In the genomic region with DNA sequence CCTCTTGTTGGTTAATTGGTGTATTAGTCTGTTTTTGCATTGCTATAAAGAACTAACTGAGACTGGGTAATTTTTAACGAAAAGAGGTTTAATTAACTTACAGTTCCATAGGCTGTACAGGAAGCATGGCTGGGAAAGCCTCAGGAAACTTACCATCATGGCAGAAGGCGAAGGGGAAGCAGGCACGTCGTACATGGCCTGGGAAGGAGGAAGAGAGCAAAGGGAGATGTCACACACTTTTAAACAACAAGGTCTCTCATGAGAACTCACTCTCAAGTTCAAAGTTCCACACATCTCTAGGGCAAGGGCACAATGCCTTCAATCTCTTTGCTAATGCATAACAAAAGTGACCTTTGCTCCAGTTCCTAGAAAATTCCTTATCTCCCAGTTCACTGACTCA, we compare ENCODE assay signal across 25 cellular contexts.
"Had no signal": no experiment of that assay in that cellular context is flagged by ENCODE, and none has a peak within 500 bp of the region (broad histone marks: within the 10 kb centered on the region; RNA-seq: fewer than 3 reads in every experiment).

No MANE protein-coding gene starts in this region.

- FAIRE-seq: endometrium, frontal cortex, islet of Langerhans, keratinocyte had no signal

- H3K79me2 ChIP-seq: hepatocyte had no signal

- H3K4me2 ChIP-seq: hepatocyte had no signal

- DNase-seq: cerebellar nuclear complex; colonic mucosa; cortex of kidney; effector CD8-positive, alpha-beta T cell; effector memory CD8-positive, alpha-beta T cell; endodermal cell; erythroblast; foreskin keratinocyte; heart left ventricle; hypothalamus; left cardiac atrium; left lung; lower lobe of right lung; mesendoderm; mucosa of descending colon; naive B cell had no signal

- H3K4me3 Mint-ChIP-seq: dendritic cell treated with granulocyte-macrophage colony-stimulating factor and Interleukin-4, amounts not matched to agents 40 ng/mL and 50 ng/mL, for 4 days; effector memory CD8-positive, alpha-beta T cell; endodermal cell; naive B cell had no signal

- H3K27me3 Mint-ChIP-seq: dendritic cell treated with granulocyte-macrophage colony-stimulating factor and Interleukin-4, amounts not matched to agents 40 ng/mL and 50 ng/mL, for 4 days had no signal

- H3K27ac Mint-ChIP-seq: dendritic cell treated with granulocyte-macrophage colony-stimulating factor and Interleukin-4, amounts not matched to agents 40 ng/mL and 50 ng/mL, for 4 days; effector memory CD8-positive, alpha-beta T cell; endodermal cell; naive B cell had no signal

- H3K27me3 ChIP-seq: colonic mucosa, foreskin keratinocyte, heart left ventricle, hepatocyte, left lung had no signal

- H3K9me3 Mint-ChIP-seq: dendritic cell treated with granulocyte-macrophage colony-stimulating factor and Interleukin-4, amounts not matched to agents 40 ng/mL and 50 ng/mL, for 4 days; endodermal cell had no signal

- H2AFZ ChIP-seq: hepatocyte had no signal

- H3K4me3 ChIP-seq: colonic mucosa, gastroesophageal sphincter, heart left ventricle, hepatocyte, left lung, lower lobe of right lung, mucosa of descending colon had no signal

- H3K4me1 Mint-ChIP-seq: naive B cell had no signal

- H3K9me3 ChIP-seq: colonic mucosa, gastroesophageal sphincter, heart left ventricle, left lung, lower lobe of right lung, mucosa of descending colon had no signal

- H3K36me3 Mint-ChIP-seq: naive B cell had no signal

- H3K27ac ChIP-seq: colonic mucosa, epithelial cell of prostate, foreskin keratinocyte, gastroesophageal sphincter, heart left ventricle, hepatocyte, left lung, lower lobe of right lung had no signal

- H3K36me3 ChIP-seq: colonic mucosa, gastroesophageal sphincter, heart left ventricle, left lung, lower lobe of right lung had no signal

- ATAC-seq: effector memory CD8-positive, alpha-beta T cell; esophagus mucosa; foreskin keratinocyte; gastroesophageal sphincter; heart left ventricle; left cardiac atrium; left lung; lower lobe of right lung; mucosa of descending colon had no signal

- H3K4me1 ChIP-seq: colonic mucosa, foreskin keratinocyte, gastroesophageal sphincter, heart left ventricle, left lung, lower lobe of right lung had no signal
